ENCODE assay signal across 10 cellular contexts in genomic region chr5:140855772-140856674, GRCh38. TPM values are rescaled to one million over a fixed set of nuclear protein-coding genes. Genes with fewer than 3 reads are reported as not detected.
DNase-seq lines count a peak whose midpoint lies in the region; ATAC-seq and TF ChIP-seq lines count a peak whose summit lies in the region.
"Had no signal": no experiment of that assay in that cellular context is flagged by ENCODE, and none has a peak within 500 bp of the region (broad histone marks: within the 10 kb centered on the region; RNA-seq: fewer than 3 reads in every experiment).

Gene PCDHA10, plus strand, starts transcription at chr5:140855897. Its CDS starts 152 bp downstream, at chr5:140856049.

- no peaks in the 10 kb centered on the region for H3K79me1 ChIP-seq in mesenchymal stem cell (replicated peaks; ENCODE audit: low read length, poor library complexity, severe bottlenecking)

- H2AK5ac ChIP-seq in mesenchymal stem cell (ENCODE audit: low read length, severe bottlenecking): no peak within 1 kb of the TSS

- no peak within 1 kb of the TSS for H2BK120ac ChIP-seq in mesenchymal stem cell (ENCODE audit: low read depth, low read length)

- H4K20me1 ChIP-seq in Karpas-422 (ENCODE audit: insufficient read depth, low read depth, low read length): no peaks in the 10 kb centered on the region

- H3K4ac ChIP-seq in mesenchymal stem cell (ENCODE audit: low read depth in 1 of 2, low read length in 2 of 2): no peak within 1 kb of the TSS

- TF ChIP-seq POLR2A in breast epithelium (IDR thresholded peaks at IDR 0.05): no peak

- H2BK5ac ChIP-seq in mesenchymal stem cell (ENCODE audit: low read depth, low read length, poor library complexity, severe bottlenecking): no peak within 1 kb of the TSS

- WGBS in mesenchymal stem cell: 14% methylated on average over 18 of the region's 44 CpGs
- 18 to 19% methylated on average over 31 to 44 of the region's 44 CpGs; no CpG with 5 or more reads in 1 of the 3 donors for WGBS in psoas muscle, 3 donors

- no peak within 1 kb of the TSS for H3K18ac ChIP-seq in mesenchymal stem cell (ENCODE audit: low read depth in 1 of 2, low read length in 2 of 2)

- H3K23ac ChIP-seq in mesenchymal stem cell (ENCODE audit: low read length in 2 of 2): no peak within 1 kb of the TSS

- H3K4me2 ChIP-seq in Karpas-422 (ENCODE audit: low read depth, low read length, poor library complexity, severe bottlenecking) (no peak within 1 kb of the TSS), mesenchymal stem cell (ENCODE audit: low read length, poor library complexity, severe bottlenecking) (no peak within 1 kb of the TSS)

- no peaks in the 10 kb centered on the region for H3K79me2 ChIP-seq in Karpas-422 (ENCODE audit: low read length)

- H3K9me2 ChIP-seq in Karpas-422 (replicated peaks; ENCODE audit: insufficient read depth, low read length): no peaks in the 10 kb centered on the region

- TSS peak; percentile 62 for BruUV-seq in A673 (replicated peaks; lab: Mats Ljungman, UMichigan)

- H3K4me3 ChIP-seq in A673 (ENCODE audit: low read depth, low read length, poor library complexity, severe bottlenecking) (peak within 1 kb of the TSS; percentile 63), Karpas-422 (ENCODE audit: low read length) (no peak within 1 kb of the TSS), breast epithelium (peak within 1 kb of the TSS in 2 of 3 donors; percentile 49 to 61), mesenchymal stem cell (ENCODE audit: insufficient read depth in 1 of 2, low read depth in 1 of 2, low read length in 2 of 2) (peak within 1 kb of the TSS in 1 of 2 experiments; percentile 37), psoas muscle (no peak within 1 kb of the TSS)

- H3K9me3 ChIP-seq in A673 (ENCODE audit: low read depth, low read length, poor library complexity, severe bottlenecking): no peaks in the 10 kb centered on the region
- no peaks in the 10 kb centered on the region for H3K9me3 ChIP-seq in Karpas-422 (ENCODE audit: low read length)
- peaks cover 29 to 50% of the 10 kb centered on the region in 2 donors for H3K9me3 ChIP-seq in breast epithelium
- peaks cover 42% of the 10 kb centered on the region for H3K9me3 ChIP-seq in mesenchymal stem cell (ENCODE audit: control insufficient read depth, low read length)
- peaks cover 2% of the 10 kb centered on the region for H3K9me3 ChIP-seq in psoas muscle

- no peak within 1 kb of the TSS for H4K91ac ChIP-seq in mesenchymal stem cell (ENCODE audit: low read length)

- ATAC-seq in psoas muscle: no peak
- ATAC-seq in GM18511 (IDR thresholded peaks at IDR 0.05; ENCODE audit: unreplicated experiment): no peak

- DNase-seq in A673 (ENCODE audit: low spot score) (peak; percentile 79), Karpas-422 (peak; percentile 81), breast epithelium (ENCODE audit: low spot score in 2 of 2) (no peak), mesenchymal stem cell (peak; percentile 78), psoas muscle (no peak), AG08395 (ENCODE audit: low spot score) (no peak)
- DNase-seq in activated CD4-positive, alpha-beta T cell treated with anti-CD3 and anti-CD28 coated beads, Interleukin-2, amount 50 U/mL, for 1 hour: no peak
- DNase-seq: stimulated activated CD8-positive, alpha-beta memory T cell treated with anti-CD3 and anti-CD28 coated beads, Interleukin-4, amount 100 ng/mL, for 48 hours had no signal

- H3K27ac ChIP-seq in A673 (ENCODE audit: low read depth, low read length, poor library complexity, severe bottlenecking): peak within 1 kb of the TSS; percentile 78
- no peak within 1 kb of the TSS for H3K27ac ChIP-seq in Karpas-422 (ENCODE audit: low read length)
- H3K27ac ChIP-seq in breast epithelium: peak within 1 kb of the TSS in 1 of 2 donors; percentile 63
- H3K27ac ChIP-seq in mesenchymal stem cell (ENCODE audit: low read length, poor library complexity, severe bottlenecking): no peak within 1 kb of the TSS
- H3K27ac ChIP-seq in psoas muscle: no peak within 1 kb of the TSS
- H3K27ac ChIP-seq: neutrophil had no signal

- no peak within 1 kb of the TSS for H2AFZ ChIP-seq in Karpas-422 (ENCODE audit: low read length)
- H2AFZ ChIP-seq in mesenchymal stem cell (ENCODE audit: low read depth, low read length): no peak within 1 kb of the TSS

- H3K14ac ChIP-seq in mesenchymal stem cell (ENCODE audit: low read length in 2 of 2): no peak within 1 kb of the TSS

- H3K9ac ChIP-seq in Karpas-422 (ENCODE audit: low read length) (no peak within 1 kb of the TSS), mesenchymal stem cell (ENCODE audit: low read length) (no peak within 1 kb of the TSS)

- intact Hi-C loops in A673 (cut with micrococcal nuclease; ENCODE audit: unreplicated experiment) (no loop called here), breast epithelium (cut with DNase I; ENCODE audit: low total_unique reads) (no loop called here), psoas muscle (cut with DNase I) (no loop called here)

- TF ChIP-seq CTCF in A673 (conservative IDR thresholded peaks at IDR 0.05; ENCODE audit: low read depth, low read length): peak; percentile 61
- TF ChIP-seq CTCF in breast epithelium (IDR thresholded peaks at IDR 0.05): peak in 1 of 3 donors; percentile 38
- no peak for TF ChIP-seq CTCF in psoas muscle (IDR thresholded peaks at IDR 0.05)

- no peaks in the 10 kb centered on the region for H3K36me3 ChIP-seq in A673 (ENCODE audit: insufficient read depth, low read length, poor library complexity, severe bottlenecking)
- H3K36me3 ChIP-seq in Karpas-422 (ENCODE audit: insufficient read depth, low read length): no peaks in the 10 kb centered on the region
- no peaks in the 10 kb centered on the region for H3K36me3 ChIP-seq in breast epithelium
- H3K36me3 ChIP-seq in mesenchymal stem cell (ENCODE audit: control insufficient read depth in 1 of 2, insufficient read depth in 2 of 2, low read depth in 1 of 2, low read length in 2 of 2): peaks cover 0 to 9% of the 10 kb centered on the region in 2 experiments
- no peaks in the 10 kb centered on the region for H3K36me3 ChIP-seq in psoas muscle (ENCODE audit: insufficient read depth in 1 of 2, low read depth in 1 of 2)
- H3K36me3 ChIP-seq: neutrophil had no signal

- CTCF ChIA-PET in A673 (lab: Charles Lee): interaction anchor here (0.5 to 2.1 kb wide), 4 partner anchors 14 to 221 kb away, joined by 3 to 17 read pairs (median 9); partner anchors contain the start of gene PCDHA12

- peaks cover 5% of the 10 kb centered on the region for H3K4me1 ChIP-seq in A673 (ENCODE audit: insufficient read depth, low read length, poor library complexity, severe bottlenecking)
- no peaks in the 10 kb centered on the region for H3K4me1 ChIP-seq in Karpas-422 (ENCODE audit: low read length)
- no peaks in the 10 kb centered on the region for H3K4me1 ChIP-seq in breast epithelium
- no peaks in the 10 kb centered on the region for H3K4me1 ChIP-seq in mesenchymal stem cell (ENCODE audit: control insufficient read depth, insufficient read depth, low read depth, low read length)
- H3K4me1 ChIP-seq in psoas muscle: no peaks in the 10 kb centered on the region

- peak within 1 kb of the TSS; percentile 41 for H4K8ac ChIP-seq in mesenchymal stem cell (ENCODE audit: low read length)

- no peak within 1 kb of the TSS for H2BK15ac ChIP-seq in mesenchymal stem cell (ENCODE audit: low read depth, poor library complexity, severe bottlenecking)

- no peak within 1 kb of the TSS for H2BK12ac ChIP-seq in mesenchymal stem cell (ENCODE audit: low read length in 2 of 2)

- H3K27me3 ChIP-seq in A673 (replicated peaks; ENCODE audit: insufficient read depth, low read depth, low read length, poor library complexity) (no peaks in the 10 kb centered on the region), Karpas-422 (ENCODE audit: low read length) (no peaks in the 10 kb centered on the region), breast epithelium (peaks cover 0 to 3% of the 10 kb centered on the region in 2 donors), mesenchymal stem cell (ENCODE audit: control insufficient read depth in 1 of 2, insufficient read depth in 1 of 2, low read length in 2 of 2) (no peaks in the 10 kb centered on the region), psoas muscle (ENCODE audit: insufficient read depth in 3 of 3, low read length in 2 of 3) (peaks cover 0 to 14% (median 4%) of the 10 kb centered on the region in 3 donors)

- POLR2A ChIA-PET in A673 (lab: Charles Lee; ENCODE audit: low non-redundant PET): no interaction called here

RNA-seq across cellular contexts. Expression of gene PCDHA10, which starts in this region (rescaled TPM):
- 11.5 and 11.6 TPM in 2 replicates for total RNA-seq in A673 (2021)
- total RNA-seq in Karpas-422 (2014; rRNA removed; shearing (Covaris generic); ENCODE audit: low replicate concordance): not detected in 2 replicates
- total RNA-seq in breast epithelium: 1 to 10 TPM in 2 of 3 donors, under 1 TPM in 1; 0.64 to 6.4 (median 4.9) TPM
- polyA plus RNA-seq in mesenchymal stem cell (2013, experiment 1 of 2): 11.2 TPM
- 11.6 TPM for polyA plus RNA-seq in mesenchymal stem cell (2013, experiment 2 of 2)
- total RNA-seq in psoas muscle: under 1 TPM in 2 of 4 donors, not detected in 2; 0.11 to 0.12 TPM
- under 1 TPM in 1 of 3 donors, not detected in 2; 0.05 TPM for polyA plus RNA-seq in psoas muscle

Comparison
In these comparisons a context has a peak if more than half of its experiments do, and no peak if none do; other contexts are left out.
1. Peak in DNase-seq in Karpas-422; RNA of the gene not detected or under 1 TPM.
2. DNase-seq: peak in A673 (single experiment) and mesenchymal stem cell (single experiment); none in breast epithelium (0 of 2), psoas muscle (0 of 2), AG08395 (single experiment) and activated CD4-positive, alpha-beta T cell treated with anti-CD3 and anti-CD28 coated beads, Interleukin-2, amount 50 U/mL, for 1 hour (single experiment).
3. H3K4me3 ChIP-seq: peak in A673 (single experiment) and breast epithelium (2 of 3); none in Karpas-422 (single experiment) and psoas muscle (single experiment).